In genomic region chr19:12791345-12792047, GRCh38 we compare ENCODE assay signal across 8 cellular contexts. TPM values are rescaled to one million over a fixed set of nuclear protein-coding genes. Genes with fewer than 3 reads are reported as not detected.
DNase-seq lines count a peak whose midpoint lies in the region; ATAC-seq and TF ChIP-seq lines count a peak whose summit lies in the region.

TSS of gene JUNB (plus strand) at chr19:12791486. CDS start at chr19:12791772, 286 bp downstream.

- peak; percentile 95 for DNase-seq in GM04504 (ENCODE audit: low read depth)
- peak; percentile 78 for DNase-seq in NCI-H1694 treated with DMSO at 0.1 percent for 48 hours (lab: John Stamatoyannopoulos, UW)
- peak; percentile 93 to 98 (median 97) for DNase-seq in T-helper 2 cell
- DNase-seq in left ventricle myocardium inferior: peak; percentile 98
- DNase-seq in psoas muscle: peak; percentile 98 to 99
- DNase-seq in ureter (ENCODE audit: low spot score): peak; percentile 99

- H3K9me3 ChIP-seq in left ventricle myocardium inferior (replicated peaks) (no peaks in the 10 kb centered on the region), psoas muscle (no peaks in the 10 kb centered on the region)

- peak within 1 kb of the TSS; percentile 76 for H3K4me3 ChIP-seq in left ventricle myocardium inferior
- H3K4me3 ChIP-seq in psoas muscle: peak within 1 kb of the TSS; percentile 99

- no peaks in the 10 kb centered on the region for H3K27me3 ChIP-seq in left ventricle myocardium inferior (ENCODE audit: low read depth)
- no peaks in the 10 kb centered on the region for H3K27me3 ChIP-seq in psoas muscle (ENCODE audit: insufficient read depth in 3 of 3, low read length in 2 of 3)

- H3K27ac ChIP-seq in angular gyrus (ENCODE audit: low read depth, low read length) (peak within 1 kb of the TSS; percentile 92), left ventricle myocardium inferior (replicated peaks) (peak within 1 kb of the TSS; percentile 96), psoas muscle (peak within 1 kb of the TSS; percentile 99)

- H3K4me1 ChIP-seq in left ventricle myocardium inferior: peaks cover 85% of the 10 kb centered on the region
- peaks cover 28% of the 10 kb centered on the region for H3K4me1 ChIP-seq in psoas muscle

- intact Hi-C loops in left ventricle myocardium inferior (cut with micrococcal nuclease) (no loop called here), psoas muscle (cut with DNase I) (no loop called here)

- 0% methylated on average over 64 to 73 of the region's 73 CpGs for WGBS in psoas muscle, 3 donors

- H3K36me3 ChIP-seq in left ventricle myocardium inferior (no peaks in the 10 kb centered on the region), psoas muscle (ENCODE audit: insufficient read depth in 1 of 2, low read depth in 1 of 2) (no peaks in the 10 kb centered on the region)

- TF ChIP-seq CTCF in left ventricle myocardium inferior (IDR thresholded peaks at IDR 0.05; ENCODE audit: borderline replicate concordance) (peak; percentile 26), psoas muscle (IDR thresholded peaks at IDR 0.05) (no peak)

- ATAC-seq in HG02588 (IDR thresholded peaks at IDR 0.05; ENCODE audit: unreplicated experiment) (peak; percentile 27), psoas muscle (peak; percentile 65 to 75 (median 66))

RNA-seq across cellular contexts. Expression of gene JUNB, which starts in this region (rescaled TPM):
- total RNA-seq in left ventricle myocardium inferior: 26.7 TPM
- 100 to 1,000 TPM in 2 of 4 donors, 10 to 100 TPM in 2; 29.2 to 217 (median 73.6) TPM for total RNA-seq in psoas muscle
- 100 to 1,000 TPM in 1 of 3 donors, 10 to 100 TPM in 2; 25.1 to 145 (median 31.9) TPM for polyA plus RNA-seq in psoas muscle
- 191 TPM for total RNA-seq in ureter

Comparison
In these comparisons a context has a peak if more than half of its experiments do, and no peak if none do; other contexts are left out.
1. Peak in every context shown above with its lines: DNase-seq, ATAC-seq, H3K4me3 ChIP-seq and H3K27ac ChIP-seq.